16 cellular contexts compared by ENCODE assay signal in the genomic region with DNA sequence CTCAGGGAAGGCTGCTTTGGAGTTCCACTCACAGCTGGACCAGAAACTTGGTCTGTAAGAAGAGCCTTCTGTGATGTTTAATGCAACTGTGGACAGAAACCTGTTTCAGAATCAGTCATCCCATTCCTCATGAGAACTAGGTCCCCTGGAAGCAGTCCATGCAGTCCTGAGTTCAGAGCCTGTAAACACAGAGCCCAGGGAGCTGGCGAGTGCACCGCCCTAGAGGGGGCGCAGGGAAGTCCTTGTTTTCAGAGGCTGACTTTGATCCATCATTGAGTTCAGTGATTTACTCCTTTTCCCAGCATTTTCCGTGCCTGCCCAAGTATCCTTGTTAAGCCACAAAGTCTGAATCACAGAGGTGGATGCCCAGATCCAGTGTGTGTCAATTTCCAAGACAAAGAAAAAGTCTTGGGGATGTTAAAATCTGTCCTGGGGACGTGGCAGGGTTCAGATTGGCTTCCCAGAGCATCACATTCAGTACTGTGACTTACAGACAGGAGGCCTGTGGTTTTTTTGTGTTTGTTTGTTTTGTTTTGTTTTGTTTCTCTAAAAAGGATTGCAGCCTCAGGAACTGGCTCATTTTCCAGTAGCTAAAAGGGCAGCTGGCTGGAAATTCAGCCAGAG. TPM values are rescaled to one million over a fixed set of nuclear protein-coding genes. Genes with fewer than 3 reads are reported as not detected.
DNase-seq lines count a peak whose midpoint lies in the region; ATAC-seq and TF ChIP-seq lines count a peak whose summit lies in the region.
"Had no signal": no experiment of that assay in that cellular context is flagged by ENCODE, and none has a peak within 500 bp of the region (broad histone marks: within the 10 kb centered on the region; RNA-seq: fewer than 3 reads in every experiment).

No MANE protein-coding gene starts in this region.

- intact Hi-C loops in PC-3 (cut with micrococcal nuclease), result no loop called here

- no peak overlapping the region for H3K4me3 ChIP-seq in GM12864 (ENCODE audit: low read depth, low read length)
- no peak overlapping the region for H3K4me3 ChIP-seq in MG63
- H3K4me3 ChIP-seq in choroid plexus epithelial cell (ENCODE audit: low read depth, low read length), result no peak overlapping the region
- no peak overlapping the region for H3K4me3 ChIP-seq in neural progenitor cell
- no peak overlapping the region for H3K4me3 ChIP-seq in PC-3 (ENCODE audit: low read length)
- H3K4me3 ChIP-seq: hepatocyte, left lung, sigmoid colon had no signal

- peaks cover 3% of the 10 kb centered on the region for H3K4me1 ChIP-seq in neural progenitor cell
- H3K4me1 ChIP-seq in PC-3 (ENCODE audit: insufficient read depth, low read length), result no peaks in the 10 kb centered on the region
- H3K4me1 ChIP-seq: left lung, sigmoid colon had no signal

- H3K27me3 ChIP-seq in MG63 (peaks cover 6% of the 10 kb centered on the region), neural progenitor cell (peaks cover 74% of the 10 kb centered on the region), PC-3 (ENCODE audit: low read length) (peaks cover 24% of the 10 kb centered on the region)
- H3K27me3 ChIP-seq: hepatocyte had no signal

- H3K9ac ChIP-seq in neural progenitor cell (no peak overlapping the region), PC-3 (ENCODE audit: low read length) (no peak overlapping the region)

- no peaks in the 10 kb centered on the region for H3K9me2 ChIP-seq in PC-3 (replicated peaks; ENCODE audit: low read length)

- H3F3A ChIP-seq in neural progenitor cell (ENCODE audit: low read depth) (peaks cover 18% of the 10 kb centered on the region), PC-3 (ENCODE audit: low read length, unreplicated experiment) (no peaks in the 10 kb centered on the region)

- peaks cover 5% of the 10 kb centered on the region for H3K27me3 Mint-ChIP-seq in neural progenitor cell (ENCODE audit: insufficient read depth, low read depth)

- peak overlapping the region; percentile 2 for H3K27ac ChIP-seq in neural progenitor cell
- H3K27ac ChIP-seq in PC-3 (ENCODE audit: low read length), result no peak overlapping the region
- H3K27ac ChIP-seq: hepatocyte, left lung, sigmoid colon, VCaP had no signal

- no peak overlapping the region for H2AFZ ChIP-seq in neural progenitor cell (replicated peaks)
- no peak overlapping the region for H2AFZ ChIP-seq in PC-3 (ENCODE audit: low read length)
- H2AFZ ChIP-seq: hepatocyte had no signal

- H3K36me3 ChIP-seq in MG63, result no peaks in the 10 kb centered on the region
- H3K36me3 ChIP-seq in neural progenitor cell, result no peaks in the 10 kb centered on the region
- H3K36me3 ChIP-seq in PC-3 (ENCODE audit: low read depth, low read length), result no peaks in the 10 kb centered on the region
- H3K36me3 ChIP-seq: left lung, sigmoid colon had no signal

- H3K9me3 Mint-ChIP-seq in neural progenitor cell, result peaks cover 7% of the 10 kb centered on the region

- H4K20me1 ChIP-seq in neural progenitor cell (ENCODE audit: low read depth) (peaks cover 6% of the 10 kb centered on the region), PC-3 (ENCODE audit: low read length) (no peaks in the 10 kb centered on the region)

- DNase-seq in GM12864 (ENCODE audit: low read depth) (no peak), MG63 (peak; percentile 93), choroid plexus epithelial cell (ENCODE audit: low read depth) (peak; percentile 20), neural progenitor cell (ENCODE audit: low spot score) (peak; percentile 76), NCI-H526 treated with DMSO at 0.1 percent for 48 hours (lab: John Stamatoyannopoulos, UW) (no peak), PC-3 (no peak)
- no peak for DNase-seq in stimulated activated CD4-positive, alpha-beta T cell treated with anti-CD3 and anti-CD28 coated beads, Interleukin-2, amount 100 ng/mL, for 48 hours
- DNase-seq: activated naive CD4-positive, alpha-beta T cell; left lung; naive thymus-derived CD4-positive, alpha-beta T cell; NCI-H2171 treated with DMSO at 0.1 percent for 48 hours; stimulated activated naive CD4-positive, alpha-beta T cell had no signal

- H3K9me3 ChIP-seq in MG63, result 0 out of 2 replicates have a peak, but pooled peaks cover 6% of the 10 kb centered on the region
- H3K9me3 ChIP-seq in neural progenitor cell (ENCODE audit: low read depth), result no peaks in the 10 kb centered on the region
- no peaks in the 10 kb centered on the region for H3K9me3 ChIP-seq in PC-3 (ENCODE audit: low read length)
- H3K9me3 ChIP-seq: left lung had no signal

- no peak for ATAC-seq in HG03469 (IDR thresholded peaks at IDR 0.05; ENCODE audit: unreplicated experiment)
- ATAC-seq in PC-3, result no peak
- ATAC-seq: left lung; naive thymus-derived CD4-positive, alpha-beta T cell had no signal

- TF ChIP-seq CTCF in GM12864 (IDR thresholded peaks at IDR 0.05; ENCODE audit: low read depth, low read length, missing control alignments), result peak; percentile 5
- peak; percentile 35 for TF ChIP-seq CTCF in choroid plexus epithelial cell (conservative IDR thresholded peaks at IDR 0.05; ENCODE audit: low read depth, low read length)
- peak; percentile 48 for TF ChIP-seq CTCF in neural progenitor cell (IDR thresholded peaks at IDR 0.05)
- no peak for TF ChIP-seq CTCF in PC-3 (conservative IDR thresholded peaks at IDR 0.05; ENCODE audit: low read depth, low read length)

- CTCF ChIA-PET in PC-3 (lab: Charles Lee), result no interaction called here

- no TSS peak for BruUV-seq in PC-3 (replicated peaks; lab: Mats Ljungman, UMichigan)

- H3K79me2 ChIP-seq in neural progenitor cell (ENCODE audit: low read depth), result no peaks in the 10 kb centered on the region
- H3K79me2 ChIP-seq in PC-3 (ENCODE audit: low read length), result no peaks in the 10 kb centered on the region
- H3K79me2 ChIP-seq: hepatocyte had no signal

- H3K4me3 Mint-ChIP-seq in neural progenitor cell, result no peak overlapping the region
- H3K4me3 Mint-ChIP-seq: naive thymus-derived CD4-positive, alpha-beta T cell had no signal

- peaks cover 3% of the 10 kb centered on the region for H3K4me1 Mint-ChIP-seq in neural progenitor cell
- H3K4me1 Mint-ChIP-seq: naive thymus-derived CD4-positive, alpha-beta T cell had no signal

- no peaks in the 10 kb centered on the region for H3K36me3 Mint-ChIP-seq in neural progenitor cell
- H3K36me3 Mint-ChIP-seq: naive thymus-derived CD4-positive, alpha-beta T cell had no signal

- POLR2A ChIA-PET in PC-3 (lab: Charles Lee; ENCODE audit: unreplicated experiment), result no interaction called here

- peak overlapping the region; percentile 3 for H3K27ac Mint-ChIP-seq in neural progenitor cell
- H3K27ac Mint-ChIP-seq: naive thymus-derived CD4-positive, alpha-beta T cell had no signal

- H3K4me2 ChIP-seq in neural progenitor cell (peak overlapping the region; percentile 15), PC-3 (ENCODE audit: low read length) (no peak overlapping the region)
- H3K4me2 ChIP-seq: hepatocyte had no signal

RNA-seq across cellular contexts. Expression of a gene that starts 9.8 kb away (rescaled TPM):
- total RNA-seq in MG63 (2014; rRNA removed; shearing (Covaris generic); ENCODE audit: low replicate concordance), result 11.4 and 15.9 TPM in 2 replicates
- 8.5 and 10.3 TPM in 2 replicates for total RNA-seq in neural progenitor cell (ENCODE audit: low replicate concordance)
- 5.5 and 7.8 TPM in 2 replicates for total RNA-seq in PC-3 (2014; rRNA removed)

RNA-seq across cellular contexts. Expression of a gene that starts 39.3 kb away (rescaled TPM):
- total RNA-seq in MG63 (2014; rRNA removed; shearing (Covaris generic); ENCODE audit: low replicate concordance), result 40.9 and 92.6 TPM in 2 replicates
- total RNA-seq in neural progenitor cell (ENCODE audit: low replicate concordance) (35.7 and 46.2 TPM in 2 replicates), PC-3 (2014; rRNA removed) (32.3 and 33.0 TPM in 2 replicates)

Comparison
In these comparisons a context has a peak if more than half of its experiments do, and no peak if none do; other contexts are left out.
1. DNase-seq: peak in MG63 (single experiment), choroid plexus epithelial cell (single experiment) and neural progenitor cell (single experiment); none in GM12864 (single experiment), NCI-H526 treated with DMSO at 0.1 percent for 48 hours (single experiment), PC-3 (single experiment) and stimulated activated CD4-positive, alpha-beta T cell treated with anti-CD3 and anti-CD28 coated beads, Interleukin-2, amount 100 ng/mL, for 48 hours (0 of 2).